32 cellular contexts compared by ENCODE assay signal in the genomic region with DNA sequence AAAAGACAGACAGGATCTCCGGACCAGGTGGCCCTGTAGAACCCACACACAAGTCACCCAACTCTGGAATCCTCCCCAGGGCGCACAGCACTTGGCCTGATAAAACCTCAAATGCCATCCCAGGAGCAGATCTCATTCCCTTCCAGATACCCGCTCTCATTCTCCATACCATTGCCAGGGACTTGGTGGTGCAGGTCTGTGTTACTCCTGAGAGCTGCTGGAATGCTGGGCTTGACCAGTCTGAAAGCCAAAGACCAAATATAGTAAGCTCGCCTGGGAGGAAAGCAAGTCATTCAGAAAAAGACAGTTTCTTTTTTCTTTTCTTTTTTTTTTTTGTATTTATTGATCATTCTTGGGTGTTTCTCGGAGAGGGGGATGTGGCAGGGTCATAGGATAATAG. TPM values are rescaled to one million over a fixed set of nuclear protein-coding genes. Genes with fewer than 3 reads are reported as not detected.
"Had no signal": no experiment of that assay in that cellular context is flagged by ENCODE, and none has a peak within 500 bp of the region (broad histone marks: within the 10 kb centered on the region; RNA-seq: fewer than 3 reads in every experiment).

No MANE protein-coding gene starts in this region.

- H3K4me1 ChIP-seq: esophagus muscularis mucosa, foreskin keratinocyte, gastrocnemius medialis had no signal

- ATAC-seq: activated CD4-positive, CD25-positive, alpha-beta regulatory T cell treated with anti-CD3 and anti-CD28 coated beads, Interleukin-2, amount 50 U/mL, for 24 hours; activated CD8-positive, alpha-beta T cell treated with anti-CD3 and anti-CD28 coated beads for 36 hours; activated T-cell treated with anti-CD3 and anti-CD28 coated beads, Interleukin-2, amount 50 U/mL, for 4 hours; activated T-helper 17 cell treated with anti-CD3 and anti-CD28 coated beads, Interleukin-2, amount 50 U/mL, for 72 hours; effector memory CD8-positive, alpha-beta T cell; foreskin keratinocyte; gastrocnemius medialis; T-cell had no signal

- H3K4me3 ChIP-seq: esophagus muscularis mucosa, gastrocnemius medialis had no signal

- H3K9me3 ChIP-seq: esophagus muscularis mucosa, gastrocnemius medialis had no signal

- DNase-seq: activated B cell treated with CpG ODN at 0.5 μM for 24 hours; activated CD4-positive, alpha-beta T cell treated with anti-CD3 and anti-CD28 coated beads for 48 hours; activated CD4-positive, alpha-beta T cell treated with anti-CD3 and anti-CD28 coated beads, Interleukin-2, amount 50 U/mL, for 1 hour; activated CD4-positive, alpha-beta T cell treated with anti-CD3 and anti-CD28 coated beads, Interleukin-2, amount 50 U/mL, for 48 hours; activated CD8-positive, alpha-beta memory T cell treated with anti-CD3 and anti-CD28 coated beads for 24 hours; activated CD8-positive, alpha-beta T cell treated with anti-CD3 and anti-CD28 coated beads for 36 hours; activated effector memory CD4-positive, alpha-beta T cell treated with Interleukin-2 at 50 U/mL for 16 hours; activated gamma-delta T cell treated with Interleukin-2 at 50 U/mL for 16 hours; activated naive CD4-positive, alpha-beta T cell treated with anti-CD3 and anti-CD28 coated beads, Interleukin-2, amount 50 U/mL, for 16 hours; activated naive CD4-positive, alpha-beta T cell treated with Interleukin-2 at 50 U/mL for 16 hours; activated T-cell treated with anti-CD3 and anti-CD28 coated beads, Interleukin-2, amount 50 U/mL, for 4 hours; amniotic stem cell; brain microvascular endothelial cell; cortex of kidney; dermis blood vessel endothelial cell; effector CD4-positive, alpha-beta T cell; effector memory CD8-positive, alpha-beta T cell; erythroblast; foreskin keratinocyte; gastrocnemius medialis; glutamatergic neuron; T-cell; T-helper 9 cell; WERI-Rb-1 had no signal

- H3K27me3 ChIP-seq: brain microvascular endothelial cell, esophagus muscularis mucosa, foreskin keratinocyte, gastrocnemius medialis had no signal

- H3K27ac ChIP-seq: brain microvascular endothelial cell, esophagus muscularis mucosa, foreskin keratinocyte, gastrocnemius medialis, WERI-Rb-1 had no signal

RNA-seq across cellular contexts. Expression of a gene that starts 15.8 kb away (rescaled TPM):
- total RNA-seq: activated B cell treated with CpG ODN at 0.5 μM for 24 hours; activated CD8-positive, alpha-beta T cell treated with anti-CD3 and anti-CD28 coated beads for 36 hours; activated T-cell treated with anti-CD3 and anti-CD28 coated beads, Interleukin-2, amount 50 U/mL, for 4 hours; activated T-helper 17 cell treated with anti-CD3 and anti-CD28 coated beads, Interleukin-2, amount 50 U/mL, for 72 hours; astrocyte; bronchial epithelial cell; cardiac septum; dermis blood vessel endothelial cell; esophagus muscularis mucosa; foreskin keratinocyte; gastrocnemius medialis; T-helper 2 cell treated with Interferon-gamma antibody and Interleukin-4, amounts not matched to agents 100 ng/mL and 5 ng/mL, for 36 hours had no signal

RNA-seq across cellular contexts. Expression of a gene that starts 30.0 kb away (rescaled TPM):
- total RNA-seq: activated B cell treated with CpG ODN at 0.5 μM for 24 hours; activated CD8-positive, alpha-beta T cell treated with anti-CD3 and anti-CD28 coated beads for 36 hours; astrocyte; bronchial epithelial cell; cardiac septum; cerebellum; esophagus muscularis mucosa; foreskin keratinocyte; gastrocnemius medialis; T-cell; T-helper 2 cell treated with Interferon-gamma antibody and Interleukin-4, amounts not matched to agents 100 ng/mL and 5 ng/mL, for 36 hours had no signal

RNA-seq across cellular contexts. Expression of a gene that starts 41.6 kb away (rescaled TPM):
- total RNA-seq: activated B cell treated with CpG ODN at 0.5 μM for 24 hours; activated CD8-positive, alpha-beta T cell treated with anti-CD3 and anti-CD28 coated beads for 36 hours; activated T-cell treated with anti-CD3 and anti-CD28 coated beads, Interleukin-2, amount 50 U/mL, for 4 hours; activated T-helper 17 cell treated with anti-CD3 and anti-CD28 coated beads, Interleukin-2, amount 50 U/mL, for 72 hours; astrocyte; bronchial epithelial cell; cardiac septum; cerebellum; dermis blood vessel endothelial cell; esophagus muscularis mucosa; foreskin keratinocyte; gastrocnemius medialis; T-cell; T-helper 2 cell treated with Interferon-gamma antibody and Interleukin-4, amounts not matched to agents 100 ng/mL and 5 ng/mL, for 36 hours had no signal
